In genomic region chr7:2054927-2055326, GRCh38 we compare ENCODE assay signal across 23 cellular contexts.
DNase-seq lines count a peak whose midpoint lies in the region; ATAC-seq, FAIRE-seq and TF ChIP-seq lines count a peak whose summit lies in the region.
"Had no signal": no experiment of that assay in that cellular context is flagged by ENCODE, and none has a peak within 500 bp of the region (broad histone marks: within the 10 kb centered on the region; RNA-seq: fewer than 3 reads in every experiment).

No MANE protein-coding gene starts in this region.

- no peak overlapping the region for H3K27ac ChIP-seq in BLaER1
- no peak overlapping the region for H3K27ac ChIP-seq in IMR-90 (ENCODE audit: insufficient read depth, low read length)
- H3K27ac ChIP-seq in keratinocyte (ENCODE audit: control insufficient read depth, insufficient read depth, low read length), result no peak overlapping the region
- H3K27ac ChIP-seq: HL-60, Peyer's patch had no signal

- H3K79me2 ChIP-seq in keratinocyte (ENCODE audit: control insufficient read depth, insufficient read depth, low read length), result no peaks in the 10 kb centered on the region

- H3K9me3 ChIP-seq in BLaER1 (peaks cover 10% of the 10 kb centered on the region), IMR-90 (ENCODE audit: control insufficient read depth, insufficient read depth, low read length) (peaks cover 1% of the 10 kb centered on the region; the same call in 1 of the 2 replicates), keratinocyte (ENCODE audit: control insufficient read depth, low read depth, low read length) (no peaks in the 10 kb centered on the region)
- H3K9me3 ChIP-seq: HAP-1, Peyer's patch had no signal

- WGBS in IMR-90 (ENCODE audit: extremely low coverage in 2 of 2, insufficient read length in 1 of 2), 2 experiments, result 90% methylated on average over 9 of the region's 17 CpGs; no CpG with 5 or more reads in 1 of the 2 experiments

- TF ChIP-seq POLR2A in IMR-90 (IDR thresholded peaks at IDR 0.05; ENCODE audit: low read depth, low read length), result no peak

- H3K4me1 ChIP-seq in BLaER1 (peaks cover 75% of the 10 kb centered on the region), IMR-90 (ENCODE audit: control insufficient read depth, insufficient read depth, low read length) (no peaks in the 10 kb centered on the region), keratinocyte (ENCODE audit: control insufficient read depth, extremely low read depth, insufficient read depth, low read length) (peaks cover 8% of the 10 kb centered on the region)
- H3K4me1 ChIP-seq: HAP-1, Peyer's patch had no signal

- ATAC-seq in IMR-90 (ENCODE audit: low read depth), result no peak
- ATAC-seq in stimulated activated naive B cell treated with anti-CD40 and anti-IgM and Interleukin-4, amounts not matched to agents 10 μg/mL and 1 μg/mL and 100 μg/mL, for 72 hours (replicated peaks), result no peak
- ATAC-seq in activated CD8-positive, alpha-beta memory T cell treated with anti-CD3 and anti-CD28 coated beads, Interleukin-2, amount 10 ng/mL, durations not matched to agents 7 days and 5 days, result no peak
- ATAC-seq: SK-N-SH treated with all-trans-retinoic acid at 6 μM for 48 hours had no signal

- CTCF ChIA-PET in IMR-90 (lab: Yijun Ruan, JAX), result interaction anchor here (0.8 kb wide), 1 partner anchor 15 kb away, joined by 3 read pairs; no protein-coding TSS in a partner anchor
- CTCF ChIA-PET in Calu3 (lab: Charles Lee), result interaction anchor here (0.6 to 1.2 kb wide), 2 partner anchors 9 to 419 kb away, joined by 4 read pairs; no protein-coding TSS in a partner anchor
- CTCF ChIA-PET in activated CD8-positive, alpha-beta memory T cell treated with anti-CD3 and anti-CD28 coated beads, Interleukin-2, amount 10 ng/mL, durations not matched to agents 7 days and 5 days (lab: Charles Lee), result no interaction called here

- H3K27ac Mint-ChIP-seq in stimulated activated naive B cell treated with anti-CD40 and anti-IgM and Interleukin-4, amounts not matched to agents 10 μg/mL and 1 μg/mL and 100 μg/mL, for 72 hours, result peak overlapping the region; percentile 71
- no peak overlapping the region for H3K27ac Mint-ChIP-seq in Calu3 (ENCODE audit: unreplicated experiment)
- H3K27ac Mint-ChIP-seq in activated CD8-positive, alpha-beta memory T cell treated with anti-CD3 and anti-CD28 coated beads, Interleukin-2, amount 10 ng/mL, durations not matched to agents 7 days and 5 days, result no peak overlapping the region

- no peak overlapping the region for H3K56ac ChIP-seq in IMR-90 (ENCODE audit: extremely low read depth, insufficient read depth, low read length)

- intact Hi-C loops in IMR-90 (cut with micrococcal nuclease) (no loop called here), Calu3 (cut with micrococcal nuclease; ENCODE audit: unreplicated experiment) (no loop called here)

- H3K4me1 Mint-ChIP-seq in stimulated activated naive B cell treated with anti-CD40 and anti-IgM and Interleukin-4, amounts not matched to agents 10 μg/mL and 1 μg/mL and 100 μg/mL, for 72 hours, result peaks cover 13 to 32% of the 10 kb centered on the region in 2 donors
- H3K4me1 Mint-ChIP-seq in Calu3 (ENCODE audit: low read depth, unreplicated experiment), result no peaks in the 10 kb centered on the region
- H3K4me1 Mint-ChIP-seq in activated CD8-positive, alpha-beta memory T cell treated with anti-CD3 and anti-CD28 coated beads, Interleukin-2, amount 10 ng/mL, durations not matched to agents 7 days and 5 days, result peaks cover 6% of the 10 kb centered on the region

- H2BK120ac ChIP-seq in IMR-90 (ENCODE audit: low read depth, low read length), result no peak overlapping the region

- H3K23ac ChIP-seq in IMR-90 (ENCODE audit: low read depth, low read length), result no peak overlapping the region

- no peak overlapping the region for H2BK20ac ChIP-seq in IMR-90 (ENCODE audit: low read depth, low read length)

- H3K27me3 ChIP-seq in BLaER1 (no peaks in the 10 kb centered on the region), IMR-90 (ENCODE audit: control insufficient read depth, insufficient read depth, low read length) (no peaks in the 10 kb centered on the region), keratinocyte (ENCODE audit: control insufficient read depth, extremely low read depth, insufficient read depth, low read length) (no peaks in the 10 kb centered on the region)
- H3K27me3 ChIP-seq: Peyer's patch had no signal

- H4K20me1 ChIP-seq in BLaER1, result peaks cover 95% of the 10 kb centered on the region
- no peaks in the 10 kb centered on the region; the same call in 1 of the 2 replicates for H4K20me1 ChIP-seq in IMR-90 (ENCODE audit: insufficient read depth, low read length)
- no peaks in the 10 kb centered on the region for H4K20me1 ChIP-seq in keratinocyte (ENCODE audit: control insufficient read depth, extremely low read depth, insufficient read depth, low read length)

- no peak overlapping the region for H4K5ac ChIP-seq in IMR-90 (ENCODE audit: low read depth, low read length)

- H4K8ac ChIP-seq in IMR-90 (ENCODE audit: low read depth in 2 of 2, low read length in 2 of 2), result no peak overlapping the region

- no peak for FAIRE-seq in keratinocyte (lab: Jason Lieb, UNC)
- FAIRE-seq: GM19239 had no signal

- DNase-seq in IMR-90, result no peak
- DNase-seq in keratinocyte (ENCODE audit: low read depth, low spot score), result no peak
- no peak for DNase-seq in stimulated activated naive B cell treated with anti-CD40 and anti-IgM and Interleukin-4, amounts not matched to agents 10 μg/mL and 1 μg/mL and 100 μg/mL, for 72 hours
- no peak for DNase-seq in C1 segment of cervical spinal cord (lab: John Stamatoyannopoulos, UW)
- no peak for DNase-seq in Calu3
- no peak for DNase-seq in activated CD8-positive, alpha-beta memory T cell treated with anti-CD3 and anti-CD28 coated beads, Interleukin-2, amount 10 ng/mL, durations not matched to agents 7 days and 5 days
- DNase-seq: 8988T, AML-193, EL, KG1, NCI-H1092 treated with DMSO at 0.1 percent for 48 hours, NCI-H146, NCI-H2081, NCI-H2171, NCI-H345, NCI-H524, NCI-H774, Peyer's patch had no signal

- H2AFZ ChIP-seq in IMR-90 (replicated peaks; ENCODE audit: low read length, poor library complexity), result no peak overlapping the region
- no peak overlapping the region for H2AFZ ChIP-seq in keratinocyte (ENCODE audit: control insufficient read depth, low read length)

- no peak overlapping the region for H3K4ac ChIP-seq in IMR-90 (ENCODE audit: low read depth, low read length)

- BruUV-seq in IMR-90 (replicated peaks; lab: Mats Ljungman, UMichigan) (no TSS peak), Calu3 (replicated peaks; lab: Mats Ljungman, UMichigan) (no TSS peak)

- no peak overlapping the region for H2AK5ac ChIP-seq in IMR-90 (ENCODE audit: low read depth, low read length)

- in situ Hi-C loops in IMR-90 (cut with MboI; ENCODE audit: low sequenced_read_pairs), result no loop called here

- POLR2A ChIA-PET in IMR-90 (lab: Charles Lee; ENCODE audit: unreplicated experiment), result no interaction called here

- H3K36me3 ChIP-seq in BLaER1 (peaks cover 64% of the 10 kb centered on the region), IMR-90 (ENCODE audit: control insufficient read depth, insufficient read depth, low read length) (no peaks in the 10 kb centered on the region; the same call in none of the 2 replicates), keratinocyte (ENCODE audit: control insufficient read depth in 2 of 2, extremely low read depth in 1 of 2, insufficient read depth in 2 of 2, low read length in 2 of 2) (peaks cover 0 to 6% of the 10 kb centered on the region in 2 experiments)
- H3K36me3 ChIP-seq: HAP-1, Peyer's patch had no signal

- peaks cover 34 to 61% of the 10 kb centered on the region in 2 donors for H3K36me3 Mint-ChIP-seq in stimulated activated naive B cell treated with anti-CD40 and anti-IgM and Interleukin-4, amounts not matched to agents 10 μg/mL and 1 μg/mL and 100 μg/mL, for 72 hours
- H3K36me3 Mint-ChIP-seq in Calu3 (ENCODE audit: insufficient read depth, unreplicated experiment), result peaks cover 5% of the 10 kb centered on the region
- peaks cover 4% of the 10 kb centered on the region for H3K36me3 Mint-ChIP-seq in activated CD8-positive, alpha-beta memory T cell treated with anti-CD3 and anti-CD28 coated beads, Interleukin-2, amount 10 ng/mL, durations not matched to agents 7 days and 5 days

- no peak overlapping the region for H2BK5ac ChIP-seq in IMR-90 (ENCODE audit: low read depth, low read length, poor library complexity, severe bottlenecking)

- no peaks in the 10 kb centered on the region for H3K9me1 ChIP-seq in IMR-90 (ENCODE audit: insufficient read depth, low read length)
- no peaks in the 10 kb centered on the region for H3K9me1 ChIP-seq in keratinocyte (ENCODE audit: control insufficient read depth, extremely low read depth, insufficient read depth, low read length)

- dilution Hi-C loops in IMR-90 (cut with HindIII; ENCODE audit: low sequenced_read_pairs, unreplicated experiment), result no loop called here
- dilution Hi-C loops in keratinocyte (cut with MboI; ENCODE audit: extremely low pct_ligation_motif_present, low sequenced_read_pairs), result no loop called here

- peak overlapping the region; percentile 52 for H2AK9ac ChIP-seq in IMR-90 (replicated peaks; ENCODE audit: low read depth, low read length, poor library complexity)

- no peak overlapping the region for H3K18ac ChIP-seq in IMR-90 (ENCODE audit: low read depth, low read length)

- H4K91ac ChIP-seq in IMR-90 (ENCODE audit: insufficient read depth, low read depth, low read length), result no peak overlapping the region

- no peaks in the 10 kb centered on the region for H3K9me3 Mint-ChIP-seq in stimulated activated naive B cell treated with anti-CD40 and anti-IgM and Interleukin-4, amounts not matched to agents 10 μg/mL and 1 μg/mL and 100 μg/mL, for 72 hours
- no peaks in the 10 kb centered on the region for H3K9me3 Mint-ChIP-seq in Calu3 (ENCODE audit: low read depth, unreplicated experiment)
- peaks cover 5% of the 10 kb centered on the region for H3K9me3 Mint-ChIP-seq in activated CD8-positive, alpha-beta memory T cell treated with anti-CD3 and anti-CD28 coated beads, Interleukin-2, amount 10 ng/mL, durations not matched to agents 7 days and 5 days (ENCODE audit: low read depth)

- peaks cover 0 to 8% of the 10 kb centered on the region in 2 experiments; a peak in 2 of 4 replicates for H3K79me1 ChIP-seq in IMR-90 (ENCODE audit: low read depth in 1 of 2, low read length in 2 of 2)

- H3K4me3 Mint-ChIP-seq in stimulated activated naive B cell treated with anti-CD40 and anti-IgM and Interleukin-4, amounts not matched to agents 10 μg/mL and 1 μg/mL and 100 μg/mL, for 72 hours, result no peak overlapping the region
- no peak overlapping the region for H3K4me3 Mint-ChIP-seq in Calu3 (ENCODE audit: low read depth, unreplicated experiment)
- H3K4me3 Mint-ChIP-seq in activated CD8-positive, alpha-beta memory T cell treated with anti-CD3 and anti-CD28 coated beads, Interleukin-2, amount 10 ng/mL, durations not matched to agents 7 days and 5 days, result no peak overlapping the region

- H2BK15ac ChIP-seq in IMR-90 (ENCODE audit: low read depth, low read length), result no peak overlapping the region

- H3K9ac ChIP-seq in BLaER1 (no peak overlapping the region), IMR-90 (ENCODE audit: low read depth, low read length) (no peak overlapping the region), keratinocyte (ENCODE audit: control insufficient read depth, extremely low read depth, insufficient read depth, low read length) (peak overlapping the region; percentile 41)

- TF ChIP-seq CTCF in IMR-90 (conservative IDR thresholded peaks at IDR 0.05; ENCODE audit: low read depth, low read length), result no peak
- peak in 1 of 3 experiments; percentile 21 for TF ChIP-seq CTCF in keratinocyte (optimal IDR thresholded peaks at IDR 0.05 in 1 of 3, IDR thresholded peaks at IDR 0.05 in 1 of 3, conservative IDR thresholded peaks at IDR 0.05 in 1 of 3; ENCODE audit: extremely low read depth in 1 of 3, insufficient read depth in 2 of 3, low read length in 3 of 3)
- TF ChIP-seq CTCF in Calu3 (IDR thresholded peaks at IDR 0.05; ENCODE audit: unreplicated experiment), result no peak

- H3K4me2 ChIP-seq in BLaER1 (peak overlapping the region; percentile 86), IMR-90 (ENCODE audit: low read depth, low read length) (no peak overlapping the region), keratinocyte (ENCODE audit: control insufficient read depth, extremely low read depth, insufficient read depth, low read depth, low read length) (peak overlapping the region; percentile 6)

- H3K14ac ChIP-seq in IMR-90 (replicated peaks; ENCODE audit: low read depth, low read length), result no peak overlapping the region

- H3K27me3 Mint-ChIP-seq in stimulated activated naive B cell treated with anti-CD40 and anti-IgM and Interleukin-4, amounts not matched to agents 10 μg/mL and 1 μg/mL and 100 μg/mL, for 72 hours, result no peaks in the 10 kb centered on the region
- H3K27me3 Mint-ChIP-seq in Calu3 (ENCODE audit: unreplicated experiment), result no peaks in the 10 kb centered on the region
- H3K27me3 Mint-ChIP-seq in activated CD8-positive, alpha-beta memory T cell treated with anti-CD3 and anti-CD28 coated beads, Interleukin-2, amount 10 ng/mL, durations not matched to agents 7 days and 5 days, result no peaks in the 10 kb centered on the region

- H3K4me3 ChIP-seq in BLaER1 (no peak overlapping the region), IMR-90 (ENCODE audit: insufficient read depth, low read depth, low read length) (no peak overlapping the region), keratinocyte (ENCODE audit: control insufficient read depth in 2 of 3, extremely low read depth in 1 of 3, insufficient read depth in 2 of 3, low read depth in 1 of 3, low read length in 3 of 3) (no peak overlapping the region)
- H3K4me3 ChIP-seq: HAP-1, Peyer's patch had no signal

- TF ChIP-seq RAD21 in IMR-90 (IDR thresholded peaks at IDR 0.05; ENCODE audit: low read length), result no peak
